ENCODE assay signal across 20 cellular contexts in genomic region chr12:108289342-108290131, GRCh38. TPM values are rescaled to one million over a fixed set of nuclear protein-coding genes. Genes with fewer than 3 reads are reported as not detected.
DNase-seq lines count a peak whose midpoint lies in the region; ATAC-seq and TF ChIP-seq lines count a peak whose summit lies in the region.
"Had no signal": no experiment of that assay in that cellular context is flagged by ENCODE, and none has a peak within 500 bp of the region (broad histone marks: within the 10 kb centered on the region; RNA-seq: fewer than 3 reads in every experiment).

No MANE protein-coding gene starts in this region.

- peak in 1 of 4 donors; percentile 39 for TF ChIP-seq EP300 in upper lobe of left lung (IDR thresholded peaks at IDR 0.05)

- TF ChIP-seq CTCF in brain (conservative IDR thresholded peaks at IDR 0.05): no peak
- no peak for TF ChIP-seq CTCF in heart left ventricle (IDR thresholded peaks at IDR 0.05)
- TF ChIP-seq CTCF in upper lobe of left lung (IDR thresholded peaks at IDR 0.05): no peak

- no peak for TF ChIP-seq POLR2A in heart left ventricle (IDR thresholded peaks at IDR 0.05)
- TF ChIP-seq POLR2A in upper lobe of left lung (IDR thresholded peaks at IDR 0.05): no peak

- no peak overlapping the region for H3K4me3 Mint-ChIP-seq in brain
- H3K4me3 Mint-ChIP-seq: B cell had no signal

- DNase-seq in heart left ventricle: peak in 3 of 5 donors; percentile 39 to 67 (median 44)
- peak; percentile 26 for DNase-seq in mucosa of gallbladder (ENCODE audit: low spot score)
- DNase-seq in upper lobe of left lung: no peak
- DNase-seq in SKM-1 (lab: John Stamatoyannopoulos, UW; ENCODE audit: unreplicated experiment): no peak
- DNase-seq in activated CD4-positive, alpha-beta T cell treated with anti-CD3 and anti-CD28 coated beads, Interleukin-2, amount 50 U/mL, for 48 hours: no peak
- no peak for DNase-seq in ureter (ENCODE audit: low spot score)
- DNase-seq: activated CD4-positive, alpha-beta T cell treated with anti-CD3 and anti-CD28 coated beads for 48 hours; activated CD8-positive, alpha-beta memory T cell treated with anti-CD3 and anti-CD28 coated beads, Interleukin-2, amount 50 U/mL, for 48 hours; activated effector memory CD4-positive, alpha-beta T cell treated with anti-CD3 and anti-CD28 coated beads, Interleukin-2, amount 50 U/mL, for 16 hours; central memory CD4-positive, alpha-beta T cell; COR-L47; effector CD8-positive, alpha-beta T cell; NCI-H1417; NCI-H524 treated with DMSO at 0.1 percent for 48 hours; stimulated activated CD4-positive, alpha-beta T cell treated with anti-CD3 and anti-CD28 coated beads, Interleukin-15, amount 100 ng/mL, for 24 hours had no signal

- H3K27ac ChIP-seq in heart left ventricle (peak overlapping the region in 9 of 12 donors; percentile 28 to 83 (median 55)), upper lobe of left lung (peak overlapping the region; percentile 52 to 57 (median 56))
- H3K27ac ChIP-seq: hepatocyte had no signal

- H3K4me1 ChIP-seq in heart left ventricle: peaks cover 0 to 24% (median 6%) of the 10 kb centered on the region in 12 donors
- H3K4me1 ChIP-seq in upper lobe of left lung: peaks cover 0 to 8% (median 2%) of the 10 kb centered on the region in 4 donors

- peaks cover 0 to 2% (median 0%) of the 10 kb centered on the region in 5 experiments for H3K9me3 Mint-ChIP-seq in brain

- H3K27me3 ChIP-seq in heart left ventricle: peaks cover 0 to 3% (median 0%) of the 10 kb centered on the region in 9 donors
- H3K27me3 ChIP-seq in upper lobe of left lung: no peaks in the 10 kb centered on the region

- 30 to 39% (median 33%) methylated on average over 9 to 11 of the region's 11 CpGs for WGBS in heart left ventricle, 4 donors
- 69 to 72% methylated on average over 11 of the region's 11 CpGs for WGBS in upper lobe of left lung, 2 donors

- peak overlapping the region; percentile 10 to 77 (median 67) for H3K27ac Mint-ChIP-seq in brain
- H3K27ac Mint-ChIP-seq: B cell had no signal

- peaks cover 0 to 36% (median 17%) of the 10 kb centered on the region in 9 donors for H3K36me3 ChIP-seq in heart left ventricle
- H3K36me3 ChIP-seq in upper lobe of left lung: peaks cover 0 to 22% (median 11%) of the 10 kb centered on the region in 4 donors

- peaks cover 9% of the 10 kb centered on the region for H3K4me1 Mint-ChIP-seq in brain
- H3K4me1 Mint-ChIP-seq: B cell had no signal

- intact Hi-C loops in heart left ventricle (cut with DNase I): no loop called here

- H3K9me3 ChIP-seq in heart left ventricle: no peaks in the 10 kb centered on the region
- H3K9me3 ChIP-seq in upper lobe of left lung: no peaks in the 10 kb centered on the region

- peaks cover 19% of the 10 kb centered on the region for H3K27me3 Mint-ChIP-seq in brain

- H3K4me3 ChIP-seq in heart left ventricle (no peak overlapping the region), upper lobe of left lung (no peak overlapping the region)
- H3K4me3 ChIP-seq: hepatocyte had no signal

- H3K36me3 Mint-ChIP-seq in brain: no peaks in the 10 kb centered on the region

- ATAC-seq in heart left ventricle: peak; percentile 57 to 74 (median 64)
- peak; percentile 50 to 59 for ATAC-seq in upper lobe of left lung (ENCODE audit: low FRiP score in 2 of 2)

RNA-seq across cellular contexts. Expression of gene CMKLR1, which starts 49.6 kb away (rescaled TPM):
- 1.6 TPM for polyA plus RNA-seq in brain (ENCODE audit: insufficient read depth, low read depth, low replicate concordance)
- total RNA-seq in heart left ventricle: 10 to 100 TPM in 2 of 9 donors, 1 to 10 TPM in 7; 5.4 to 47.3 (median 8.2) TPM
- polyA plus RNA-seq in heart left ventricle: 1 to 10 TPM; 2.0 to 4.1 TPM
- 8.4 TPM for total RNA-seq in mucosa of gallbladder
- total RNA-seq in upper lobe of left lung: 10 to 100 TPM in 4 of 6 donors, 1 to 10 TPM in 2; 7.8 to 40.9 (median 19.9) TPM
- 5.2 TPM for total RNA-seq in ureter
- total RNA-seq: renal cortical epithelial cell had no signal
- polyA plus RNA-seq: keratinocyte had no signal

Comparison
In these comparisons a context has a peak if more than half of its experiments do, and no peak if none do; other contexts are left out.
1. DNase-seq: peak in heart left ventricle (3 of 5) and mucosa of gallbladder (single experiment); none in upper lobe of left lung (0 of 2), SKM-1 (single experiment), activated CD4-positive, alpha-beta T cell treated with anti-CD3 and anti-CD28 coated beads, Interleukin-2, amount 50 U/mL, for 48 hours (0 of 2) and ureter (single experiment).